22 cellular contexts compared by ENCODE assay signal in genomic region chr20:11792229-11792953, GRCh38.
DNase-seq lines count a peak whose midpoint lies in the region; ATAC-seq and TF ChIP-seq lines count a peak whose summit lies in the region.
"Had no signal": no experiment of that assay in that cellular context is flagged by ENCODE, and none has a peak within 500 bp of the region (broad histone marks: within the 10 kb centered on the region; RNA-seq: fewer than 3 reads in every experiment).

No MANE protein-coding gene starts in this region.

- H3K4me1 Mint-ChIP-seq in stimulated activated effector memory CD8-positive, alpha-beta T cell treated with anti-CD3 and anti-CD28 coated beads, Interleukin-12 subunit alpha, Interleukin-12 subunit beta, amount 100 ng/mL, for 72 hours, result no peaks in the 10 kb centered on the region

- H3K4me3 Mint-ChIP-seq in stimulated activated effector memory CD8-positive, alpha-beta T cell treated with anti-CD3 and anti-CD28 coated beads, Interleukin-12 subunit alpha, Interleukin-12 subunit beta, amount 100 ng/mL, for 72 hours, result no peak overlapping the region
- H3K4me3 Mint-ChIP-seq: activated T-helper 1 cell treated with anti-CD3 and anti-CD28 coated beads, Interleukin-12 subunit alpha, Interleukin-12 subunit beta, Interleukin-2, Interleukin-4 antibody, amounts not matched to agents 30 ng/mL and 10 ng/mL and 1 ng/mL, durations not matched to agents 14 hours and 24 hours and 36 hours; naive thymus-derived CD8-positive, alpha-beta T cell had no signal

- H2AFZ ChIP-seq in PC-9, result peak overlapping the region; percentile 67
- H2AFZ ChIP-seq in hepatocyte, result peak overlapping the region; percentile 10

- H3K36me3 ChIP-seq in PC-9 (ENCODE audit: low read depth) (no peaks in the 10 kb centered on the region), hepatocyte (replicated peaks; ENCODE audit: insufficient read depth, low read depth) (no peaks in the 10 kb centered on the region)
- H3K36me3 ChIP-seq: thoracic aorta had no signal

- H3K4me2 ChIP-seq in PC-9 (peak overlapping the region; percentile 52), hepatocyte (no peak overlapping the region)

- 49% methylated on average over 6 of the region's 6 CpGs for WGBS in hepatocyte (ENCODE audit: low lambda C conversion rate, missing lambda C conversion rate)

- intact Hi-C loops in PC-9 (cut with micrococcal nuclease; ENCODE audit: unreplicated experiment), result loop anchor here (5.0 to 10.0 kb wide), 2 partner anchors 118 to 405 kb away; no protein-coding TSS in a partner anchor

- H3K9me3 ChIP-seq in PC-9 (ENCODE audit: insufficient read depth, low read depth) (no peaks in the 10 kb centered on the region), hepatocyte (ENCODE audit: low read depth) (no peaks in the 10 kb centered on the region)
- H3K9me3 ChIP-seq: psoas muscle, thoracic aorta had no signal

- H3K9me2 ChIP-seq in PC-9 (ENCODE audit: insufficient read depth), result no peaks in the 10 kb centered on the region
- H3K9me2 ChIP-seq in hepatocyte (replicated peaks; ENCODE audit: insufficient read depth), result no peaks in the 10 kb centered on the region

- TF ChIP-seq CTCF in PC-9 (conservative IDR thresholded peaks at IDR 0.05) (no peak), hepatocyte (IDR thresholded peaks at IDR 0.05; ENCODE audit: poor library complexity) (no peak)

- H3K27ac ChIP-seq in PC-9, result peak overlapping the region; percentile 69
- peak overlapping the region; percentile 51 for H3K27ac ChIP-seq in hepatocyte
- H3K27ac ChIP-seq: psoas muscle, thoracic aorta had no signal

- H3K4me1 ChIP-seq in PC-9 (replicated peaks; ENCODE audit: insufficient read depth) (peaks cover 26% of the 10 kb centered on the region), hepatocyte (ENCODE audit: insufficient read depth) (peaks cover 4% of the 10 kb centered on the region)
- H3K4me1 ChIP-seq: psoas muscle had no signal

- H4K20me1 ChIP-seq in PC-9 (ENCODE audit: insufficient read depth), result no peaks in the 10 kb centered on the region
- H4K20me1 ChIP-seq in hepatocyte (ENCODE audit: insufficient read depth, poor library complexity, severe bottlenecking), result no peaks in the 10 kb centered on the region

- H3K36me3 Mint-ChIP-seq in stimulated activated effector memory CD8-positive, alpha-beta T cell treated with anti-CD3 and anti-CD28 coated beads, Interleukin-12 subunit alpha, Interleukin-12 subunit beta, amount 100 ng/mL, for 72 hours, result no peaks in the 10 kb centered on the region
- H3K36me3 Mint-ChIP-seq: naive thymus-derived CD8-positive, alpha-beta T cell had no signal

- H3K27me3 ChIP-seq in PC-9 (ENCODE audit: insufficient read depth, low read depth), result no peaks in the 10 kb centered on the region
- no peaks in the 10 kb centered on the region for H3K27me3 ChIP-seq in hepatocyte

- DNase-seq in NCI-H1417 (lab: John Stamatoyannopoulos, UW), result peak in 2 of 3 experiments; percentile 14 to 70
- DNase-seq in NCI-H1417 treated with DMSO at 0.1 percent for 48 hours (lab: John Stamatoyannopoulos, UW), result no peak
- no peak for DNase-seq in PC-9
- no peak for DNase-seq in hepatocyte (ENCODE audit: low spot score)
- DNase-seq in superior temporal gyrus (ENCODE audit: extremely low spot score), result peak; percentile 61
- DNase-seq in stimulated activated effector memory CD8-positive, alpha-beta T cell treated with anti-CD3 and anti-CD28 coated beads, Interleukin-12 subunit alpha, Interleukin-12 subunit beta, amount 100 ng/mL, for 72 hours (ENCODE audit: low spot score in 2 of 2), result no peak
- DNase-seq in iPS-NIHi11 (ENCODE audit: low spot score), result no peak
- DNase-seq: 8988T; activated CD4-positive, CD25-positive, alpha-beta regulatory T cell treated with anti-CD3 and anti-CD28 coated beads, Interleukin-2, amount 50 U/mL, for 72 hours; DMS 273 treated with DMSO at 0.1 percent for 48 hours; head of caudate nucleus; MM.1S; naive thymus-derived CD8-positive, alpha-beta T cell; NCI-H2029; NCI-H774; psoas muscle had no signal

- peaks cover 11% of the 10 kb centered on the region for H3K9me3 Mint-ChIP-seq in stimulated activated effector memory CD8-positive, alpha-beta T cell treated with anti-CD3 and anti-CD28 coated beads, Interleukin-12 subunit alpha, Interleukin-12 subunit beta, amount 100 ng/mL, for 72 hours
- H3K9me3 Mint-ChIP-seq: activated T-helper 1 cell treated with anti-CD3 and anti-CD28 coated beads, Interleukin-12 subunit alpha, Interleukin-12 subunit beta, Interleukin-2, Interleukin-4 antibody, amounts not matched to agents 30 ng/mL and 10 ng/mL and 1 ng/mL, durations not matched to agents 14 hours and 24 hours and 36 hours had no signal

- H3K79me2 ChIP-seq in PC-9 (ENCODE audit: low read depth) (no peaks in the 10 kb centered on the region), hepatocyte (no peaks in the 10 kb centered on the region)

- ATAC-seq in stimulated activated effector memory CD8-positive, alpha-beta T cell treated with anti-CD3 and anti-CD28 coated beads, Interleukin-12 subunit alpha, Interleukin-12 subunit beta, amount 100 ng/mL, for 72 hours, result no peak
- ATAC-seq in GM18520 (IDR thresholded peaks at IDR 0.05; ENCODE audit: unreplicated experiment), result no peak
- ATAC-seq: naive thymus-derived CD8-positive, alpha-beta T cell; Panc1; psoas muscle; SK-N-SH treated with all-trans-retinoic acid at 6 μM for 48 hours had no signal

- CTCF ChIA-PET in PC-9 (lab: Charles Lee), result no interaction called here

- H3K27ac Mint-ChIP-seq in stimulated activated effector memory CD8-positive, alpha-beta T cell treated with anti-CD3 and anti-CD28 coated beads, Interleukin-12 subunit alpha, Interleukin-12 subunit beta, amount 100 ng/mL, for 72 hours, result no peak overlapping the region
- H3K27ac Mint-ChIP-seq: activated T-helper 1 cell treated with anti-CD3 and anti-CD28 coated beads, Interleukin-12 subunit alpha, Interleukin-12 subunit beta, Interleukin-2, Interleukin-4 antibody, amounts not matched to agents 30 ng/mL and 10 ng/mL and 1 ng/mL, durations not matched to agents 14 hours and 24 hours and 36 hours; naive thymus-derived CD8-positive, alpha-beta T cell had no signal

- BruUV-seq in PC-9 (replicated peaks; lab: Mats Ljungman, UMichigan), result TSS peak; percentile 94

- H3F3A ChIP-seq in PC-9 (ENCODE audit: insufficient read depth, low read depth), result peaks cover 15% of the 10 kb centered on the region; the same call in 1 of the 2 replicates

- no peak overlapping the region for H3K4me3 ChIP-seq in PC-9
- H3K4me3 ChIP-seq in hepatocyte, result no peak overlapping the region
- H3K4me3 ChIP-seq: lung, psoas muscle, thoracic aorta had no signal

- POLR2A ChIA-PET in PC-9 (lab: Charles Lee; ENCODE audit: unreplicated experiment), result interaction anchor here (0.6 kb wide), 1 partner anchor 598 kb away, joined by 5 read pairs; no protein-coding TSS in a partner anchor

Comparison
In these comparisons a context has a peak if more than half of its experiments do, and no peak if none do; other contexts are left out.
1. DNase-seq: peak in NCI-H1417 (2 of 3) and superior temporal gyrus (single experiment); none in NCI-H1417 treated with DMSO at 0.1 percent for 48 hours (single experiment), PC-9 (0 of 2), hepatocyte (single experiment), stimulated activated effector memory CD8-positive, alpha-beta T cell treated with anti-CD3 and anti-CD28 coated beads, Interleukin-12 subunit alpha, Interleukin-12 subunit beta, amount 100 ng/mL, for 72 hours (0 of 2) and iPS-NIHi11 (single experiment).